In genomic region chr19:15402411-15403150, GRCh38 we compare ENCODE assay signal across 1 cellular context.
TF ChIP-seq lines count a peak whose summit lies in the region.

No MANE protein-coding gene starts in this region.

TF ChIP-seq in H1, 55 proteins besides CTCF, POLR2A, EP300 and RAD21:
- TF ChIP-seq GABPA (IDR thresholded peaks at IDR 0.05; ENCODE audit: borderline replicate concordance, insufficient read depth, low read length) = no peak
- TF ChIP-seq KDM5A (IDR thresholded peaks at IDR 0.05; ENCODE audit: low read length) = no peak
- no peak for TF ChIP-seq SIRT6 (IDR thresholded peaks at IDR 0.05; ENCODE audit: low read length)
- no peak for TF ChIP-seq FOSL1 (IDR thresholded peaks at IDR 0.05; ENCODE audit: insufficient read depth, low read depth, low read length)
- TF ChIP-seq BACH1 (IDR thresholded peaks at IDR 0.05; ENCODE audit: low read length) = no peak
- no peak for TF ChIP-seq GTF2F1 (IDR thresholded peaks at IDR 0.05; ENCODE audit: borderline replicate concordance, low read depth, low read length)
- TF ChIP-seq CEBPB (IDR thresholded peaks at IDR 0.05; ENCODE audit: low read depth, low read length) = no peak
- no peak for TF ChIP-seq SP1 (IDR thresholded peaks at IDR 0.05; ENCODE audit: low read depth, low read length)
- TF ChIP-seq ZNF274 (IDR thresholded peaks at IDR 0.05; ENCODE audit: borderline replicate concordance, extremely low read depth, low read length) = no peak
- TF ChIP-seq YY1 (IDR thresholded peaks at IDR 0.05; ENCODE audit: low read depth, low read length) = no peak
- TF ChIP-seq HDAC6 (IDR thresholded peaks at IDR 0.05; ENCODE audit: low read depth, low read length) = no peak
- TF ChIP-seq ASH2L (IDR thresholded peaks at IDR 0.05; ENCODE audit: low read length) = no peak
- TF ChIP-seq PHF8 (conservative IDR thresholded peaks at IDR 0.05; ENCODE audit: low read depth, low read length) = no peak
- no peak for TF ChIP-seq MAFK (IDR thresholded peaks at IDR 0.05; ENCODE audit: low read depth, low read length)
- no peak for TF ChIP-seq RBBP5 (IDR thresholded peaks at IDR 0.05; ENCODE audit: borderline replicate concordance, low read depth, low read length)
- no peak for TF ChIP-seq SP2 (IDR thresholded peaks at IDR 0.05; ENCODE audit: low read length)
- no peak for TF ChIP-seq SUZ12 (IDR thresholded peaks at IDR 0.05; ENCODE audit: low read length)
- TF ChIP-seq NANOG (IDR thresholded peaks at IDR 0.05; ENCODE audit: insufficient read depth, low read depth, low read length, poor library complexity, severe bottlenecking) = no peak
- TF ChIP-seq TCF12 (IDR thresholded peaks at IDR 0.05; ENCODE audit: low read depth, low read length) = no peak
- no peak for TF ChIP-seq BCL11A (IDR thresholded peaks at IDR 0.05; ENCODE audit: low read depth in 2 of 2, low read length in 2 of 2)
TF ChIP-seq in H1: peak in this region for 0.
